ENCODE assay signal across 9 cellular contexts in the genomic region with DNA sequence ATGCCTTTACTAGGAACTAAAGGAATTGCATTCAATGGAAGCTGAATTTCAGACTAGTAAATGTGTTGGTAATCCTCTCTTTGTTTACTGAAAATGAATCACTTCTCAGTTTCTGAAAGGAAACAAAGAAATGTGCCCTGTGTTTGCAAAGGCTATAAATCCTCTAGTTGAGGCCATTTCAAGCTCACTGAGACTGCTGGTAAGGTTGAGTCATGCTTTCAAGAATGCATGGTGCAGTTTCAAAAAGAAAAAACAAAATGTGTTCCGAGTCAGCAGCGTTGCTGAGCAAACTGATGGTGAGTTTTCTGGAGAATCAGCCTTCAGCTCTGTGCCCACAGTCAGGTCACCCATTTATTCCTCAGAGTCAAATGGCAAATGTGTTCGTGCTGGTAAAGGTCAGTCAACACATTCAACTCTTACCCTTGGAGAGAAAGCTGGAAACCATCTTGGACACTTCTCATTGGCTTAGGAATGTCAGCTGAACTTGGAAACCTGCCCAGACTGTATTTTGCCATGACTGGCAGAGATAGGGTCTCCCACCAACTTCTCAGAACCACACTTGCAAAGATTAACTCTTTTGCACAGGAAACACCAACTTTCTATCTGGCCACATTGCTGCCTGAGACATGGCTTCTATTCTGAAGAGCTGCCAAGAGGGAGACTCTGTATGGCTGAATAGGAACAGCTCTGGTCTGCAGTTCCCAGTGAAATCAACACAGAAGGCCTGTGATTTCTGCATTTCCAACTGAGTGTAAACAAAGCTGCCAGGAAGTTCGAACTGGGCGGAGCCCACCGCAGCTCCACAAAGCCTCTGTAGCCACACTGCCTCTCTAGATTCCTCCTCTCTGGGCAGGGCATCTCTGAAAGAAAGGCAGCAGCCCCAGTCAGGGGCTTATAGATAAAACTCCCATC.
DNase-seq lines count a peak whose midpoint lies in the region; ATAC-seq, FAIRE-seq and TF ChIP-seq lines count a peak whose summit lies in the region.
"Had no signal": no experiment of that assay in that cellular context is flagged by ENCODE, and none has a peak within 500 bp of the region (broad histone marks: within the 10 kb centered on the region; RNA-seq: fewer than 3 reads in every experiment).

No MANE protein-coding gene starts in this region.

- peak overlapping the region; percentile 23 for H3K4me3 Mint-ChIP-seq in mesothelial cell of epicardium
- H3K4me3 Mint-ChIP-seq: naive B cell had no signal

- H3K9me3 ChIP-seq in colonic mucosa = no peaks in the 10 kb centered on the region

- no peaks in the 10 kb centered on the region for H3K27me3 ChIP-seq in colonic mucosa

- H3K4me1 ChIP-seq in colonic mucosa = peaks cover 9% of the 10 kb centered on the region

- H3K27ac ChIP-seq in colonic mucosa = peak overlapping the region; percentile 66

- no peak overlapping the region for H3K9ac ChIP-seq in colonic mucosa (ENCODE audit: low read depth in 2 of 2, low read length in 2 of 2)

- peak; percentile 93 for ATAC-seq in HG02798 (IDR thresholded peaks at IDR 0.05; ENCODE audit: poor library complexity, unreplicated experiment)

- H3K9me3 Mint-ChIP-seq in mesothelial cell of epicardium = peaks cover 30% of the 10 kb centered on the region

- peak overlapping the region; percentile 92 for H3K27ac Mint-ChIP-seq in mesothelial cell of epicardium

- intact Hi-C loops in colonic mucosa (cut with DNase I) = no loop called here

- peaks cover 55% of the 10 kb centered on the region for H3K4me1 Mint-ChIP-seq in mesothelial cell of epicardium
- H3K4me1 Mint-ChIP-seq: naive B cell had no signal

- no peaks in the 10 kb centered on the region for H3K27me3 Mint-ChIP-seq in mesothelial cell of epicardium (ENCODE audit: low read depth)

- TF ChIP-seq CTCF in colonic mucosa (IDR thresholded peaks at IDR 0.05) (no peak), mesothelial cell of epicardium (IDR thresholded peaks at IDR 0.05; ENCODE audit: unreplicated experiment) (no peak)

- FAIRE-seq in GM18507 (lab: Jason Lieb, UNC) = peak; percentile 71

- DNase-seq in AG08396 (ENCODE audit: low spot score) (peak; percentile 64), GM18507 (ENCODE audit: extremely low spot score, insufficient read length, low read depth) (no peak), NCI-H446 treated with DMSO at 0.1 percent for 48 hours (lab: John Stamatoyannopoulos, UW) (peak; percentile 46), colonic mucosa (peak; percentile 62), mesothelial cell of epicardium (ENCODE audit: low spot score in 2 of 2, unreplicated experiment in 2 of 2) (no peak), NCI-H1048 (lab: John Stamatoyannopoulos, UW) (no peak)
- DNase-seq in stimulated activated naive CD4-positive, alpha-beta T cell (lab: John Stamatoyannopoulos, UW) = no peak
- DNase-seq: naive B cell had no signal

- H3K36me3 Mint-ChIP-seq in mesothelial cell of epicardium = peaks cover 10% of the 10 kb centered on the region
- H3K36me3 Mint-ChIP-seq: naive B cell had no signal

- H3K36me3 ChIP-seq in colonic mucosa = no peaks in the 10 kb centered on the region

- no peak overlapping the region for H3K4me3 ChIP-seq in colonic mucosa

Comparison
In these comparisons a context has a peak if more than half of its experiments do, and no peak if none do; other contexts are left out.
1. DNase-seq: peak in AG08396 (single experiment), NCI-H446 treated with DMSO at 0.1 percent for 48 hours (single experiment) and colonic mucosa (single experiment); none in GM18507 (single experiment), mesothelial cell of epicardium (0 of 2), NCI-H1048 (single experiment) and stimulated activated naive CD4-positive, alpha-beta T cell (0 of 6).